In the genomic region with DNA sequence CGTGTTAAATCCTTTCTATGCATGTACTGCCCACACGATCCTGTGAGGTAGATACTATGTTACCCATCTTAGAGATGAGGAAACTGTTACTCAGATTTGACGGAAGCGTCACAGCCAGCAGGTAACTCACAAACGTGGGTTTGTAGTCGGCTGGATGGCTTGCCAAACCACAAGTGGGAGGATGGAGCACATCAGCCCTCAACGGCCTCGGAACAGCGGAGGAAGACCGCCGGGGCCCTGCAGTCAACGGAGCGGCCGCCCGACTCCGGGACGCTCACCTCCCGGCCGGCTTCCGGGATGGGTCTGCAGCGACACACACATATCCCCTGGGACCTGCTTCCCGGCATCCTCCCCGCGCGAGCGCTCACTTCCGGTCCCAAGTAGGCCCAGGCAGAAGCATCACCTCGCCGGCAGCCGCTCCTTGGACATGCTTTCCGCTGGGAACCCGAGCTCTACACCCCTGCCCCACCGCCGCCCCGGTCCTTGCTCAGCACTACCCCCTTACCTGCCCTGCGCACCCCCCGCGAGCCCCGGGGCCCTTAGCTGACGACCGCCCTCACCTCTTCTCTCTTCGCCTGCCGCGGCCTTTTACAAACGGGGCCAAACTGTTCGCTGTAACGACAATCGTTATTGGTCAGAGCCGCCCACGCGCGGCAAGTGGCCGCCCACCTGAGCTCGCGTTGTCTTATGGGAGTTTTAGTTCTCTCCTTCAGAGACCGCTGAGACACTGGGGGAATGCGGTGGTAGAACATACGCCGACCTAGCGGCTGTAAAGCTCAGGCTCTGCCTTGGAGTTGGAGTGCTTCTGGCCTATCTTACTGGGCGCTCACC, we compare ENCODE assay signal across 1 cellular context.
A peak's percentile ranks its signal among the peaks of the same experiment; 100 is the strongest.
TF ChIP-seq lines count a peak whose summit lies in the region.

A gene (minus strand): TSS at position 607 of the 831 bp plus-strand sequence. CDS start 9,034 bp downstream, outside the sequence.

TF ChIP-seq in HepG2, 621 proteins besides CTCF, POLR2A, EP300 and RAD21 (continued from another document and continues in another):
- TF ChIP-seq HNRNPH1 (optimal IDR thresholded peaks at IDR 0.05; ENCODE audit: low read depth, low read length) = no peak
- 0 out of 2 replicates have a peak, but pooled peaks have one; percentile 65 for TF ChIP-seq ZBTB42 (CRISPR knock-in tag; IDR thresholded peaks at IDR 0.05)
- TF ChIP-seq ZNF567 (CRISPR knock-in tag; IDR thresholded peaks at IDR 0.05; ENCODE audit: borderline replicate concordance) = peak; percentile 96
- TF ChIP-seq ZNF7 (CRISPR knock-in tag; IDR thresholded peaks at IDR 0.05) = no peak
- TF ChIP-seq, protein P1, sequence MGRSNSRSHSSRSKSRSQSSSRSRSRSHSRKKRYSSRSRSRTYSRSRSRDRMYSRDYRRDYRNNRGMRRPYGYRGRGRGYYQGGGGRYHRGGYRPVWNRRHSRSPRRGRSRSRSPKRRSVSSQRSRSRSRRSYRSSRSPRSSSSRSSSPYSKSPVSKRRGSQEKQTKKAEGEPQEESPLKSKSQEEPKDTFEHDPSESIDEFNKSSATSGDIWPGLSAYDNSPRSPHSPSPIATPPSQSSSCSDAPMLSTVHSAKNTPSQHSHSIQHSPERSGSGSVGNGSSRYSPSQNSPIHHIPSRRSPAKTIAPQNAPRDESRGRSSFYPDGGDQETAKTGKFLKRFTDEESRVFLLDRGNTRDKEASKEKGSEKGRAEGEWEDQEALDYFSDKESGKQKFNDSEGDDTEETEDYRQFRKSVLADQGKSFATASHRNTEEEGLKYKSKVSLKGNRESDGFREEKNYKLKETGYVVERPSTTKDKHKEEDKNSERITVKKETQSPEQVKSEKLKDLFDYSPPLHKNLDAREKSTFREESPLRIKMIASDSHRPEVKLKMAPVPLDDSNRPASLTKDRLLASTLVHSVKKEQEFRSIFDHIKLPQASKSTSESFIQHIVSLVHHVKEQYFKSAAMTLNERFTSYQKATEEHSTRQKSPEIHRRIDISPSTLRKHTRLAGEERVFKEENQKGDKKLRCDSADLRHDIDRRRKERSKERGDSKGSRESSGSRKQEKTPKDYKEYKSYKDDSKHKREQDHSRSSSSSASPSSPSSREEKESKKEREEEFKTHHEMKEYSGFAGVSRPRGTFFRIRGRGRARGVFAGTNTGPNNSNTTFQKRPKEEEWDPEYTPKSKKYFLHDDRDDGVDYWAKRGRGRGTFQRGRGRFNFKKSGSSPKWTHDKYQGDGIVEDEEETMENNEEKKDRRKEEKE (IDR thresholded peaks at IDR 0.05) = no peak
- TF ChIP-seq NFYC (CRISPR knock-in tag; IDR thresholded peaks at IDR 0.05) = peak; percentile 94
- TF ChIP-seq ZSCAN29 (CRISPR knock-in tag; conservative IDR thresholded peaks at IDR 0.05) = peak; percentile 90
- no peak for TF ChIP-seq ZNF841 (CRISPR knock-in tag; IDR thresholded peaks at IDR 0.05; ENCODE audit: borderline replicate concordance)
- TF ChIP-seq ZNF598 (CRISPR knock-in tag; IDR thresholded peaks at IDR 0.05; ENCODE audit: borderline replicate concordance) = peak; percentile 97; the same call in 1 of the 2 replicates
- TF ChIP-seq, protein P2, sequence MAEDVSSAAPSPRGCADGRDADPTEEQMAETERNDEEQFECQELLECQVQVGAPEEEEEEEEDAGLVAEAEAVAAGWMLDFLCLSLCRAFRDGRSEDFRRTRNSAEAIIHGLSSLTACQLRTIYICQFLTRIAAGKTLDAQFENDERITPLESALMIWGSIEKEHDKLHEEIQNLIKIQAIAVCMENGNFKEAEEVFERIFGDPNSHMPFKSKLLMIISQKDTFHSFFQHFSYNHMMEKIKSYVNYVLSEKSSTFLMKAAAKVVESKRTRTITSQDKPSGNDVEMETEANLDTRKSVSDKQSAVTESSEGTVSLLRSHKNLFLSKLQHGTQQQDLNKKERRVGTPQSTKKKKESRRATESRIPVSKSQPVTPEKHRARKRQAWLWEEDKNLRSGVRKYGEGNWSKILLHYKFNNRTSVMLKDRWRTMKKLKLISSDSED (CRISPR knock-in tag; IDR thresholded peaks at IDR 0.05) = no peak
- TF ChIP-seq ZNF331 (CRISPR knock-in tag; IDR thresholded peaks at IDR 0.05) = peak; percentile 64; the same call in 1 of the 2 replicates
- TF ChIP-seq, protein P3, sequence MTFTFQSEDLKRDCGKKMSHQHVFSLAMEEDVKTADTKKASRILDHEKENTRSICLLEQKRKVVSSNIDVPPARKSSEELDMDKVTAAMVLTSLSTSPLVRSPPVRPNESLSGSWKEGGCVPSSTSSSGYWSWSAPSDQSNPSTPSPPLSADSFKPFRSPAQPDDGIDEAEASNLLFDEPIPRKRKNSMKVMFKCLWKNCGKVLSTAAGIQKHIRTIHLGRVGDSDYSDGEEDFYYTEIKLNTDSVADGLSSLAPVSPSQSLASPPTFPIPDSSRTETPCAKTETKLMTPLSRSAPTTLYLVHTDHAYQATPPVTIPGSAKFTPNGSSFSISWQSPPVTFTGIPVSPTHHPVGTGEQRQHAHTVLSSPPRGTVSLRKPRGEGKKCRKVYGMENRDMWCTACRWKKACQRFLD (CRISPR knock-in tag; IDR thresholded peaks at IDR 0.05; ENCODE audit: borderline replicate concordance) = 0 out of 2 replicates have a peak, but pooled peaks have one; percentile 51
- no peak for TF ChIP-seq FOXA1 (IDR thresholded peaks at IDR 0.05)
- TF ChIP-seq FOXA1 (CRISPR knock-in tag; IDR thresholded peaks at IDR 0.05) = peak; percentile 45
- TF ChIP-seq ZSCAN30 (CRISPR knock-in tag; IDR thresholded peaks at IDR 0.05) = no peak
- 0 out of 2 replicates have a peak, but pooled peaks have one; percentile 53 for TF ChIP-seq RARG (CRISPR knock-in tag; IDR thresholded peaks at IDR 0.05; ENCODE audit: low read depth)
- TF ChIP-seq ZNF775 (CRISPR knock-in tag; IDR thresholded peaks at IDR 0.05; ENCODE audit: borderline replicate concordance) = no peak; the same call in 1 of the 2 replicates
- TF ChIP-seq ZNF563 (CRISPR knock-in tag; IDR thresholded peaks at IDR 0.05) = peak; percentile 90
- peak; percentile 42 for TF ChIP-seq STAG1 (CRISPR knock-in tag; IDR thresholded peaks at IDR 0.05)
- no peak for TF ChIP-seq U2AF1 (optimal IDR thresholded peaks at IDR 0.05; ENCODE audit: low read depth, low read length)
- TF ChIP-seq MEIS2 (CRISPR knock-in tag; IDR thresholded peaks at IDR 0.05) = peak; percentile 58; the same call in 1 of the 2 replicates
- TF ChIP-seq, protein P4, sequence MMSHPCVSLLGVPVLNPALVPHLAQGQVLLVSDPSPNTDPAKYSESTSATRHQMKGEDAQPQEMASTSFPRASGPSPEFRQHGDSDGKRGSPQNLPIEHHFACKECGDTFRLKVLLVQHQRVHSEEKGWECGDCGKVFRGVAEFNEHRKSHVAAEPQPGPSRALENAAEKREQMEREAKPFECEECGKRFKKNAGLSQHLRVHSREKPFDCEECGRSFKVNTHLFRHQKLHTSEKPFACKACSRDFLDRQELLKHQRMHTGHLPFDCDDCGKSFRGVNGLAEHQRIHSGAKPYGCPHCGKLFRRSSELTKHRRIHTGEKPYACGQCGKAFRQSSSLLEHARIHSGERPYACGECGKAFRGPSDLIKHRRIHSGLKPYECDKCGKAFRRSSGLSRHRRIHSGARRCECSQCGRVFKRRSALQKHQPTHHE (CRISPR knock-in tag; IDR thresholded peaks at IDR 0.05; ENCODE audit: borderline replicate concordance) = peak; percentile 78; the same call in 1 of the 2 replicates
- TF ChIP-seq ZNF572 (CRISPR knock-in tag; IDR thresholded peaks at IDR 0.05) = peak; percentile 84; the same call in 1 of the 2 replicates
- TF ChIP-seq TBX2 (CRISPR knock-in tag; IDR thresholded peaks at IDR 0.05; ENCODE audit: borderline replicate concordance) = peak; percentile 95
- peak; percentile 31; the same call in 1 of the 2 replicates for TF ChIP-seq ZNF441 (CRISPR knock-in tag; IDR thresholded peaks at IDR 0.05; ENCODE audit: borderline replicate concordance)
- peak; percentile 77 for TF ChIP-seq IKZF4 (CRISPR knock-in tag; IDR thresholded peaks at IDR 0.05; ENCODE audit: borderline replicate concordance, low read depth, not compliant biosample characterization)
- no peak for TF ChIP-seq MBD4 (IDR thresholded peaks at IDR 0.05; ENCODE audit: borderline replicate concordance, low read length)
- TF ChIP-seq ZSCAN9 (CRISPR knock-in tag; IDR thresholded peaks at IDR 0.05; ENCODE audit: borderline replicate concordance) = peak; percentile 88; the same call in 1 of the 2 replicates
- no peak for TF ChIP-seq PHB2 (IDR thresholded peaks at IDR 0.05; ENCODE audit: partially characterized antibody)
- TF ChIP-seq NBN (conservative IDR thresholded peaks at IDR 0.05) = no peak
- TF ChIP-seq, protein P5, sequence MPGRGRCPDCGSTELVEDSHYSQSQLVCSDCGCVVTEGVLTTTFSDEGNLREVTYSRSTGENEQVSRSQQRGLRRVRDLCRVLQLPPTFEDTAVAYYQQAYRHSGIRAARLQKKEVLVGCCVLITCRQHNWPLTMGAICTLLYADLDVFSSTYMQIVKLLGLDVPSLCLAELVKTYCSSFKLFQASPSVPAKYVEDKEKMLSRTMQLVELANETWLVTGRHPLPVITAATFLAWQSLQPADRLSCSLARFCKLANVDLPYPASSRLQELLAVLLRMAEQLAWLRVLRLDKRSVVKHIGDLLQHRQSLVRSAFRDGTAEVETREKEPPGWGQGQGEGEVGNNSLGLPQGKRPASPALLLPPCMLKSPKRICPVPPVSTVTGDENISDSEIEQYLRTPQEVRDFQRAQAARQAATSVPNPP (CRISPR knock-in tag; IDR thresholded peaks at IDR 0.05) = no peak
- peak; percentile 91 for TF ChIP-seq ZBTB8A (CRISPR knock-in tag; IDR thresholded peaks at IDR 0.05; ENCODE audit: borderline replicate concordance, low read depth)
- no peak for TF ChIP-seq TCF12 (IDR thresholded peaks at IDR 0.05)
- no peak for TF ChIP-seq TCF12 (CRISPR knock-in tag; IDR thresholded peaks at IDR 0.05)
- TF ChIP-seq, protein P6, sequence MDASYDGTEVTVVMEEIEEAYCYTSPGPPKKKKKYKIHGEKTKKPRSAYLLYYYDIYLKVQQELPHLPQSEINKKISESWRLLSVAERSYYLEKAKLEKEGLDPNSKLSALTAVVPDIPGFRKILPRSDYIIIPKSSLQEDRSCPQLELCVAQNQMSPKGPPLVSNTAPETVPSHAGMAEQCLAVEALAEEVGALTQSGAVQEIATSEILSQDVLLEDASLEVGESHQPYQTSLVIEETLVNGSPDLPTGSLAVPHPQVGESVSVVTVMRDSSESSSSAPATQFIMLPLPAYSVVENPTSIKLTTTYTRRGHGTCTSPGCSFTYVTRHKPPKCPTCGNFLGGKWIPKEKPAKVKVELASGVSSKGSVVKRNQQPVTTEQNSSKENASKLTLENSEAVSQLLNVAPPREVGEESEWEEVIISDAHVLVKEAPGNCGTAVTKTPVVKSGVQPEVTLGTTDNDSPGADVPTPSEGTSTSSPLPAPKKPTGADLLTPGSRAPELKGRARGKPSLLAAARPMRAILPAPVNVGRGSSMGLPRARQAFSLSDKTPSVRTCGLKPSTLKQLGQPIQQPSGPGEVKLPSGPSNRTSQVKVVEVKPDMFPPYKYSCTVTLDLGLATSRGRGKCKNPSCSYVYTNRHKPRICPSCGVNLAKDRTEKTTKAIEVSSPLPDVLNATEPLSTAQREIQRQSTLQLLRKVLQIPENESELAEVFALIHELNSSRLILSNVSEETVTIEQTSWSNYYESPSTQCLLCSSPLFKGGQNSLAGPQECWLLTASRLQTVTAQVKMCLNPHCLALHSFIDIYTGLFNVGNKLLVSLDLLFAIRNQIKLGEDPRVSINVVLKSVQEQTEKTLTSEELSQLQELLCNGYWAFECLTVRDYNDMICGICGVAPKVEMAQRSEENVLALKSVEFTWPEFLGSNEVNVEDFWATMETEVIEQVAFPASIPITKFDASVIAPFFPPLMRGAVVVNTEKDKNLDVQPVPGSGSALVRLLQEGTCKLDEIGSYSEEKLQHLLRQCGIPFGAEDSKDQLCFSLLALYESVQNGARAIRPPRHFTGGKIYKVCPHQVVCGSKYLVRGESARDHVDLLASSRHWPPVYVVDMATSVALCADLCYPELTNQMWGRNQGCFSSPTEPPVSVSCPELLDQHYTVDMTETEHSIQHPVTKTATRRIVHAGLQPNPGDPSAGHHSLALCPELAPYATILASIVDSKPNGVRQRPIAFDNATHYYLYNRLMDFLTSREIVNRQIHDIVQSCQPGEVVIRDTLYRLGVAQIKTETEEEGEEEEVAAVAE (CRISPR knock-in tag; IDR thresholded peaks at IDR 0.05; ENCODE audit: borderline replicate concordance) = peak; percentile 93
- no peak for TF ChIP-seq ZNF496 (CRISPR knock-in tag; IDR thresholded peaks at IDR 0.05; ENCODE audit: insufficient replicate concordance)
- peak; percentile 96 for TF ChIP-seq ERF (CRISPR knock-in tag; IDR thresholded peaks at IDR 0.05)
- TF ChIP-seq, protein P7, sequence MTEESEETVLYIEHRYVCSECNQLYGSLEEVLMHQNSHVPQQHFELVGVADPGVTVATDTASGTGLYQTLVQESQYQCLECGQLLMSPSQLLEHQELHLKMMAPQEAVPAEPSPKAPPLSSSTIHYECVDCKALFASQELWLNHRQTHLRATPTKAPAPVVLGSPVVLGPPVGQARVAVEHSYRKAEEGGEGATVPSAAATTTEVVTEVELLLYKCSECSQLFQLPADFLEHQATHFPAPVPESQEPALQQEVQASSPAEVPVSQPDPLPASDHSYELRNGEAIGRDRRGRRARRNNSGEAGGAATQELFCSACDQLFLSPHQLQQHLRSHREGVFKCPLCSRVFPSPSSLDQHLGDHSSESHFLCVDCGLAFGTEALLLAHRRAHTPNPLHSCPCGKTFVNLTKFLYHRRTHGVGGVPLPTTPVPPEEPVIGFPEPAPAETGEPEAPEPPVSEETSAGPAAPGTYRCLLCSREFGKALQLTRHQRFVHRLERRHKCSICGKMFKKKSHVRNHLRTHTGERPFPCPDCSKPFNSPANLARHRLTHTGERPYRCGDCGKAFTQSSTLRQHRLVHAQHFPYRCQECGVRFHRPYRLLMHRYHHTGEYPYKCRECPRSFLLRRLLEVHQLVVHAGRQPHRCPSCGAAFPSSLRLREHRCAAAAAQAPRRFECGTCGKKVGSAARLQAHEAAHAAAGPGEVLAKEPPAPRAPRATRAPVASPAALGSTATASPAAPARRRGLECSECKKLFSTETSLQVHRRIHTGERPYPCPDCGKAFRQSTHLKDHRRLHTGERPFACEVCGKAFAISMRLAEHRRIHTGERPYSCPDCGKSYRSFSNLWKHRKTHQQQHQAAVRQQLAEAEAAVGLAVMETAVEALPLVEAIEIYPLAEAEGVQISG (CRISPR knock-in tag; IDR thresholded peaks at IDR 0.05) = peak; percentile 94
- no peak for TF ChIP-seq ZNF703 (CRISPR knock-in tag; IDR thresholded peaks at IDR 0.05; ENCODE audit: borderline replicate concordance)
- TF ChIP-seq, protein P8, sequence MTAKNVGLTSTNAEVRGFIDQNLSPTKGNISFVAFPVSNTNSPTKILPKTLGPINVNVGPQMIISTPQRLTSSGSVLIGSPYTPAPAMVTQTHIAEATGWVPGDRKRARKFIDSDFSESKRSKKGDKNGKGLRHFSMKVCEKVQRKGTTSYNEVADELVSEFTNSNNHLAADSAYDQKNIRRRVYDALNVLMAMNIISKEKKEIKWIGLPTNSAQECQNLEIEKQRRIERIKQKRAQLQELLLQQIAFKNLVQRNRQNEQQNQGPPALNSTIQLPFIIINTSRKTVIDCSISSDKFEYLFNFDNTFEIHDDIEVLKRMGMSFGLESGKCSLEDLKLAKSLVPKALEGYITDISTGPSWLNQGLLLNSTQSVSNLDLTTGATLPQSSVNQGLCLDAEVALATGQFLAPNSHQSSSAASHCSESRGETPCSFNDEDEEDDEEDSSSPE (CRISPR knock-in tag; IDR thresholded peaks at IDR 0.05) = peak; percentile 75
- TF ChIP-seq FOXK2 (IDR thresholded peaks at IDR 0.05) = no peak
